Comparison of ENCODE assay signal across 18 cellular contexts in the genomic region with DNA sequence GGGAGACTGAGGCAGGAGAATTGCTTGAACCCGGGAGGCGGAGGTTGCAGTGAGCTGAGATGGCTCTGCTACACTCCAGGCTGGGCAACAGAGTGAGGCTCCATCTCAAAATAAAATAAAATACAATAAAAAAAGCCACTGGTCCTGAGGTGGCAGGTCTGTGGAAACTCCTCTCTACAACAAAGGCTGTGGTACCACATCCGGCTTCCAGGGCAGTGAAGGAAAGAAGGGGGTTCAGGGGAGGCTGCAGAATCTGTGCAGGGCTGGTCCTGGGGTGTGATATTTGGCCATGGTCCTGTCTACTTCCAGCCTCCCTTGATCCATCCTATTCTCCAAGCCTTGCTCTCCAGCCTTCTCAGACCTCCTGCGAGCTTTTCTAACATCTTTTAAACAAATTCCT. TPM values are rescaled to one million over a fixed set of nuclear protein-coding genes. Genes with fewer than 3 reads are reported as not detected.
DNase-seq lines count a peak whose midpoint lies in the region; ATAC-seq lines count a peak whose summit lies in the region.
"Had no signal": no experiment of that assay in that cellular context is flagged by ENCODE, and none has a peak within 500 bp of the region (broad histone marks: within the 10 kb centered on the region; RNA-seq: fewer than 3 reads in every experiment).

No MANE protein-coding gene starts in this region.

- peak; percentile 54 to 66 for ATAC-seq in CD4-positive, CD25-positive, alpha-beta regulatory T cell (ENCODE audit: low read depth in 2 of 2)
- no peak for ATAC-seq in activated T-cell treated with anti-CD3 and anti-CD28 coated beads, Interleukin-2, amount 50 U/mL, for 4 hours
- ATAC-seq in HG03354 (IDR thresholded peaks at IDR 0.05; ENCODE audit: poor library complexity, severe bottlenecking, unreplicated experiment), result no peak
- ATAC-seq: WTC11 had no signal

- H3K9me3 Mint-ChIP-seq in CD4-positive, CD25-positive, alpha-beta regulatory T cell, result peaks cover 0 to 3% (median 0%) of the 10 kb centered on the region in 7 donors
- H3K9me3 Mint-ChIP-seq in activated T-cell treated with anti-CD3 and anti-CD28 coated beads, Interleukin-2, amount 50 U/mL, for 4 hours, result peaks cover 3% of the 10 kb centered on the region

- H3K4me3 ChIP-seq in CD4-positive, CD25-positive, alpha-beta regulatory T cell (ENCODE audit: low read depth, low read length), result peak overlapping the region; percentile 34
- no peak overlapping the region for H3K4me3 ChIP-seq in Jurkat, Clone E6-1 (ENCODE audit: low read length)
- H3K4me3 ChIP-seq in effector memory CD4-positive, alpha-beta T cell (ENCODE audit: insufficient read depth, low read depth, low read length, poor library complexity, severe bottlenecking), result no peak overlapping the region
- H3K4me3 ChIP-seq: neural progenitor cell, upper lobe of right lung had no signal

- peak overlapping the region; percentile 50 for H3K27ac ChIP-seq in CD4-positive, CD25-positive, alpha-beta regulatory T cell (ENCODE audit: insufficient read depth, low read length, poor library complexity, severe bottlenecking)
- peak overlapping the region; percentile 29 for H3K27ac ChIP-seq in effector memory CD4-positive, alpha-beta T cell (ENCODE audit: insufficient read depth, low read length, poor library complexity, severe bottlenecking)
- H3K27ac ChIP-seq: neural progenitor cell, upper lobe of right lung had no signal

- H3K4me1 ChIP-seq in CD4-positive, CD25-positive, alpha-beta regulatory T cell (ENCODE audit: control insufficient read depth, insufficient read depth, low read length, poor library complexity, severe bottlenecking), result peaks cover 84% of the 10 kb centered on the region
- peaks cover 83% of the 10 kb centered on the region for H3K4me1 ChIP-seq in effector memory CD4-positive, alpha-beta T cell (ENCODE audit: control insufficient read depth, insufficient read depth, low read length, poor library complexity, severe bottlenecking)
- H3K4me1 ChIP-seq: neural progenitor cell had no signal

- H3K36me3 Mint-ChIP-seq in CD4-positive, CD25-positive, alpha-beta regulatory T cell, result peaks cover 5% of the 10 kb centered on the region
- no peaks in the 10 kb centered on the region for H3K36me3 Mint-ChIP-seq in activated T-cell treated with anti-CD3 and anti-CD28 coated beads, Interleukin-2, amount 50 U/mL, for 4 hours (ENCODE audit: insufficient read depth)
- H3K36me3 Mint-ChIP-seq: neural progenitor cell, WTC11 had no signal

- H3K4me3 Mint-ChIP-seq in CD4-positive, CD25-positive, alpha-beta regulatory T cell, result peak overlapping the region; percentile 51 to 81 (median 70)
- peak overlapping the region; percentile 24 for H3K4me3 Mint-ChIP-seq in activated T-cell treated with anti-CD3 and anti-CD28 coated beads, Interleukin-2, amount 50 U/mL, for 4 hours
- H3K4me3 Mint-ChIP-seq: neural progenitor cell, WTC11 had no signal

- DNase-seq in CD4-positive, CD25-positive, alpha-beta regulatory T cell, result peak in 2 of 3 donors; percentile 60 to 79
- peak; percentile 58 for DNase-seq in Jurkat, Clone E6-1 (ENCODE audit: low read depth, low spot score)
- no peak for DNase-seq in activated T-cell treated with anti-CD3 and anti-CD28 coated beads, Interleukin-2, amount 50 U/mL, for 4 hours
- DNase-seq in effector memory CD4-positive, alpha-beta T cell, result peak; percentile 16 to 31 (median 17)
- DNase-seq in mesenteric fat pad (ENCODE audit: low spot score) (no peak), NOMO-1 (lab: John Stamatoyannopoulos, UW; ENCODE audit: unreplicated experiment in 2 of 2) (no peak), RPMI8226 (no peak)
- DNase-seq: NCI-H187; SK-N-SH; stimulated activated CD4-positive, alpha-beta T cell treated with anti-CD3 and anti-CD28 coated beads, Interleukin-2, amount 100 ng/mL, for 48 hours; upper lobe of right lung had no signal

- peak overlapping the region; percentile 90 to 96 (median 95) for H3K27ac Mint-ChIP-seq in CD4-positive, CD25-positive, alpha-beta regulatory T cell
- H3K27ac Mint-ChIP-seq: WTC11 had no signal

- peaks cover 41 to 92% (median 69%) of the 10 kb centered on the region in 4 donors for H3K4me1 Mint-ChIP-seq in CD4-positive, CD25-positive, alpha-beta regulatory T cell
- peaks cover 89% of the 10 kb centered on the region for H3K4me1 Mint-ChIP-seq in activated T-cell treated with anti-CD3 and anti-CD28 coated beads, Interleukin-2, amount 50 U/mL, for 4 hours (ENCODE audit: low read depth)

- H3K27me3 ChIP-seq in CD4-positive, CD25-positive, alpha-beta regulatory T cell (ENCODE audit: control insufficient read depth, insufficient read depth, low read length), result no peaks in the 10 kb centered on the region
- H3K27me3 ChIP-seq in effector memory CD4-positive, alpha-beta T cell (replicated peaks; ENCODE audit: control insufficient read depth, insufficient read depth, low read length, poor library complexity, severe bottlenecking), result no peaks in the 10 kb centered on the region
- H3K27me3 ChIP-seq: neural progenitor cell, upper lobe of right lung had no signal

- no peaks in the 10 kb centered on the region for H3K36me3 ChIP-seq in CD4-positive, CD25-positive, alpha-beta regulatory T cell (ENCODE audit: control insufficient read depth, insufficient read depth, low read length)
- no peaks in the 10 kb centered on the region for H3K36me3 ChIP-seq in effector memory CD4-positive, alpha-beta T cell (ENCODE audit: control insufficient read depth, insufficient read depth, low read length)
- H3K36me3 ChIP-seq: neural progenitor cell, upper lobe of right lung had no signal

- H3K9me3 ChIP-seq in CD4-positive, CD25-positive, alpha-beta regulatory T cell (ENCODE audit: control insufficient read depth in 2 of 2, low read length in 2 of 2), result no peaks in the 10 kb centered on the region
- H3K9me3 ChIP-seq in effector memory CD4-positive, alpha-beta T cell (ENCODE audit: control insufficient read depth, low read length), result no peaks in the 10 kb centered on the region
- H3K9me3 ChIP-seq: SK-N-SH, upper lobe of right lung had no signal

- H3K27me3 Mint-ChIP-seq in CD4-positive, CD25-positive, alpha-beta regulatory T cell, result no peaks in the 10 kb centered on the region
- H3K27me3 Mint-ChIP-seq in activated T-cell treated with anti-CD3 and anti-CD28 coated beads, Interleukin-2, amount 50 U/mL, for 4 hours (ENCODE audit: low read depth), result no peaks in the 10 kb centered on the region

RNA-seq across cellular contexts. Expression of a gene that starts 0.7 kb away (rescaled TPM):
- not detected for total RNA-seq in CD4-positive, CD25-positive, alpha-beta regulatory T cell
- polyA plus RNA-seq in CD4-positive, CD25-positive, alpha-beta regulatory T cell, result under 1 TPM in 2 of 4 donors, not detected in 2; 0.25 to 0.55 TPM
- polyA plus RNA-seq in Jurkat, Clone E6-1 (2012; ENCODE audit: insufficient read depth, insufficient read length), result not detected
- total RNA-seq in activated T-cell treated with anti-CD3 and anti-CD28 coated beads, Interleukin-2, amount 50 U/mL, for 4 hours, result under 1 TPM; 0.11 to 0.30 (median 0.13) TPM
- total RNA-seq in mesenteric fat pad, result not detected
- total RNA-seq: cardiac septum, lung microvascular endothelial cell, MCF 10A, NCI-H460, WTC11 had no signal
- polyA plus RNA-seq: SK-N-SH had no signal

RNA-seq across cellular contexts. Expression of a gene that starts 19.4 kb away (rescaled TPM):
- 2.3 TPM for total RNA-seq in CD4-positive, CD25-positive, alpha-beta regulatory T cell
- polyA plus RNA-seq in CD4-positive, CD25-positive, alpha-beta regulatory T cell, result 1 to 10 TPM in 3 of 4 donors, not detected in 1; 1.0 to 2.0 (median 1.3) TPM
- polyA plus RNA-seq in Jurkat, Clone E6-1 (2012; ENCODE audit: insufficient read depth, insufficient read length), result 3.7 TPM
- under 1 TPM; 0.16 to 0.45 (median 0.30) TPM for total RNA-seq in activated T-cell treated with anti-CD3 and anti-CD28 coated beads, Interleukin-2, amount 50 U/mL, for 4 hours
- 0.06 TPM for total RNA-seq in mesenteric fat pad
- total RNA-seq: cardiac septum, lung microvascular endothelial cell had no signal

RNA-seq across cellular contexts. Expression of a gene that starts 37.3 kb away (rescaled TPM):
- total RNA-seq in CD4-positive, CD25-positive, alpha-beta regulatory T cell, result not detected
- polyA plus RNA-seq in CD4-positive, CD25-positive, alpha-beta regulatory T cell, result not detected
- not detected for polyA plus RNA-seq in Jurkat, Clone E6-1 (2012; ENCODE audit: insufficient read depth, insufficient read length)
- total RNA-seq in activated T-cell treated with anti-CD3 and anti-CD28 coated beads, Interleukin-2, amount 50 U/mL, for 4 hours, result under 1 TPM; 0.37 to 0.57 (median 0.46) TPM
- not detected for total RNA-seq in mesenteric fat pad
- total RNA-seq: cardiac septum, lung microvascular endothelial cell, MCF 10A, NCI-H460, upper lobe of right lung had no signal
- polyA plus RNA-seq: SK-N-SH had no signal

RNA-seq across cellular contexts. Expression of a gene that starts 55.5 kb away (rescaled TPM):
- 1,528 TPM for total RNA-seq in CD4-positive, CD25-positive, alpha-beta regulatory T cell
- over 10,000 TPM in 2 of 4 donors, 1,000 to 10,000 TPM in 2; 9,467 to 12,173 (median 10,919) TPM for polyA plus RNA-seq in CD4-positive, CD25-positive, alpha-beta regulatory T cell
- 38.8 TPM for polyA plus RNA-seq in Jurkat, Clone E6-1 (2012; ENCODE audit: insufficient read depth, insufficient read length)
- 10 to 100 TPM; 82.3 to 99.4 (median 93.8) TPM for total RNA-seq in activated T-cell treated with anti-CD3 and anti-CD28 coated beads, Interleukin-2, amount 50 U/mL, for 4 hours
- total RNA-seq in mesenteric fat pad, result 27.1 TPM
- total RNA-seq: lung microvascular endothelial cell, MCF 10A, NCI-H460 had no signal
- polyA plus RNA-seq: SK-N-SH had no signal

RNA-seq across cellular contexts. Expression of a gene that starts 58.8 kb away (rescaled TPM):
- total RNA-seq in CD4-positive, CD25-positive, alpha-beta regulatory T cell, result 40.3 TPM
- 10 to 100 TPM; 24.1 to 31.2 (median 25.6) TPM for polyA plus RNA-seq in CD4-positive, CD25-positive, alpha-beta regulatory T cell
- polyA plus RNA-seq in Jurkat, Clone E6-1 (2012; ENCODE audit: insufficient read depth, insufficient read length), result 31.5 TPM
- 10 to 100 TPM; 59.7 to 68.8 (median 60.1) TPM for total RNA-seq in activated T-cell treated with anti-CD3 and anti-CD28 coated beads, Interleukin-2, amount 50 U/mL, for 4 hours
- total RNA-seq in mesenteric fat pad, result 141 TPM

Comparison
In these comparisons a context has a peak if more than half of its experiments do, and no peak if none do; other contexts are left out.
1. ATAC-seq: peak in CD4-positive, CD25-positive, alpha-beta regulatory T cell (2 of 2); none in activated T-cell treated with anti-CD3 and anti-CD28 coated beads, Interleukin-2, amount 50 U/mL, for 4 hours (0 of 2) and HG03354 (single experiment).
2. DNase-seq: peak in CD4-positive, CD25-positive, alpha-beta regulatory T cell (2 of 3), Jurkat, Clone E6-1 (single experiment) and effector memory CD4-positive, alpha-beta T cell (3 of 3); none in activated T-cell treated with anti-CD3 and anti-CD28 coated beads, Interleukin-2, amount 50 U/mL, for 4 hours (single experiment), mesenteric fat pad (single experiment), NOMO-1 (0 of 2) and RPMI8226 (single experiment).